24 cellular contexts compared by ENCODE assay signal in genomic region chr5:154055225-154055624, GRCh38.
"Had no signal": no experiment of that assay in that cellular context is flagged by ENCODE, and none has a peak within 500 bp of the region (broad histone marks: within the 10 kb centered on the region; RNA-seq: fewer than 3 reads in every experiment).

No MANE protein-coding gene starts in this region.

- ATAC-seq: activated naive CD8-positive, alpha-beta T cell treated with anti-CD3 and anti-CD28 coated beads, Interleukin-2, amount 50 U/mL, for 24 hours; gastroesophageal sphincter; heart left ventricle; left ventricle myocardium superior; naive thymus-derived CD8-positive, alpha-beta T cell; pancreas; right lobe of liver; stimulated activated naive CD8-positive, alpha-beta T cell treated with anti-CD3 and anti-CD28 coated beads, Interleukin-15, amount 100 ng/mL, for 72 hours had no signal

- H3K9me3 ChIP-seq: gastroesophageal sphincter, heart left ventricle, pancreas, right lobe of liver, suprapubic skin, transverse colon, vagina had no signal

- DNase-seq: activated CD4-positive, alpha-beta T cell treated with anti-CD3 and anti-CD28 coated beads for 1 hour; activated CD8-positive, alpha-beta memory T cell treated with anti-CD3 and anti-CD28 coated beads for 24 hours; activated CD8-positive, alpha-beta memory T cell treated with anti-CD3 and anti-CD28 coated beads, Interleukin-2, amount 50 U/mL, for 48 hours; activated effector memory CD4-positive, alpha-beta T cell treated with Interleukin-2 at 50 U/mL for 16 hours; activated naive CD4-positive, alpha-beta T cell treated with anti-CD3 and anti-CD28 coated beads, Interleukin-2, amount 10 ng/mL, durations not matched to agents 7 days and 5 days; activated naive CD8-positive, alpha-beta T cell treated with anti-CD3 and anti-CD28 coated beads, Interleukin-2, amount 50 U/mL, for 24 hours; activated T-cell treated with anti-CD3 and anti-CD28 coated beads, Interleukin-2, amount 50 U/mL, for 48 hours; aorta; heart left ventricle; immature natural killer cell; left ventricle myocardium superior; naive thymus-derived CD8-positive, alpha-beta T cell; pancreas; right lobe of liver; small intestine; stimulated activated CD4-positive, alpha-beta T cell treated with anti-CD3 and anti-CD28 coated beads, Interleukin-15, amount 100 ng/mL, for 24 hours; stimulated activated CD4-positive, alpha-beta T cell treated with anti-CD3 and anti-CD28 coated beads, Interleukin-2, amount 100 ng/mL, for 48 hours; stimulated activated naive CD8-positive, alpha-beta T cell treated with anti-CD3 and anti-CD28 coated beads, Interleukin-15, amount 100 ng/mL, for 72 hours; transverse colon; WERI-Rb-1 had no signal

- H3K4me3 ChIP-seq: coronary artery, gastroesophageal sphincter, heart left ventricle, pancreas, right lobe of liver, suprapubic skin, transverse colon, vagina had no signal

- H3K27ac ChIP-seq: coronary artery, gastroesophageal sphincter, heart left ventricle, pancreas, right lobe of liver, suprapubic skin, transverse colon, vagina, WERI-Rb-1 had no signal

- H3K27me3 ChIP-seq: gastroesophageal sphincter, heart left ventricle, pancreas, right lobe of liver, suprapubic skin, transverse colon, vagina had no signal

- H3K4me1 ChIP-seq: vagina had no signal
